ENCODE assay signal across 9 cellular contexts in the genomic region with DNA sequence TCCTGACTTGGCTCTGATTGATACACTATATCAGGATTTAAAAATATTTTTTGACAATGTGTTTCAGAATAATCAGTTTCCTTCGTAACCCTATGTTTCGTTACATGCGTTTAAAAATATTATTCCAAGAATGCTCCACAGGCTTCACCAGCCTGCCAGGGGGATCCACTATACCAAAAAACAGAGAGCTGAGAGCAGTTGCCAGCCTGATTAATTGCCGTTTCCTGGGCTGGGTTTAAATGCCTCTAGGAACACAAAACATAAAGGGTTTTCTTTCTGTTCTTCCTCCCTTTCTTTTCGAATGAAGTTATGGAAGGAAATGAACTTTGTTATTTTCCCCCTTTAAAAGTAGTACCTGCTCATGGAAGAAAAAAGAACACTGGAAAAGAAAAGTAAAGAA. TPM values are rescaled to one million over a fixed set of nuclear protein-coding genes. Genes with fewer than 3 reads are reported as not detected.
DNase-seq lines count a peak whose midpoint lies in the region; ATAC-seq and TF ChIP-seq lines count a peak whose summit lies in the region.
"Had no signal": no experiment of that assay in that cellular context is flagged by ENCODE, and none has a peak within 500 bp of the region (broad histone marks: within the 10 kb centered on the region; RNA-seq: fewer than 3 reads in every experiment).

No MANE protein-coding gene starts in this region.

- H3K9me3 ChIP-seq in left ventricle myocardium inferior (replicated peaks) (no peaks in the 10 kb centered on the region), mononuclear cell (ENCODE audit: low read depth, low read length) (no peaks in the 10 kb centered on the region)

- DNase-seq in left ventricle myocardium inferior (no peak), cardiac septum (ENCODE audit: low spot score) (no peak), MCF 10A (ENCODE audit: unreplicated experiment) (no peak), NCI-H1105 (lab: John Stamatoyannopoulos, UW) (no peak)
- no peak for DNase-seq in stimulated activated naive CD4-positive, alpha-beta T cell treated with Interleukin-2 at 50 U/mL for 16 hours (lab: John Stamatoyannopoulos, UW)
- DNase-seq: NCI-H1694 had no signal

- no peaks in the 10 kb centered on the region for H3K27me3 Mint-ChIP-seq in MCF 10A (ENCODE audit: insufficient read depth, unreplicated experiment)

- H3K27ac ChIP-seq in left ventricle myocardium inferior (replicated peaks) (peak overlapping the region; percentile 83), urinary bladder (ENCODE audit: low read depth) (peak overlapping the region; percentile 48)

- CTCF ChIA-PET in MCF 10A (lab: Yijun Ruan, JAX) = interaction anchor here (0.6 to 8.5 kb wide), 4 partner anchors 14 to 99 kb away, joined by 3 to 206 read pairs (median 4); no protein-coding TSS in a partner anchor

- H3K36me3 ChIP-seq in left ventricle myocardium inferior = no peaks in the 10 kb centered on the region
- no peaks in the 10 kb centered on the region for H3K36me3 ChIP-seq in urinary bladder (ENCODE audit: insufficient read depth)

- TF ChIP-seq CTCF in left ventricle myocardium inferior (IDR thresholded peaks at IDR 0.05; ENCODE audit: borderline replicate concordance) (no peak), MCF 10A (IDR thresholded peaks at IDR 0.05; ENCODE audit: unreplicated experiment) (no peak)

- H3K9me3 Mint-ChIP-seq in MCF 10A (ENCODE audit: unreplicated experiment) = no peaks in the 10 kb centered on the region

- H3K4me1 Mint-ChIP-seq in MCF 10A (ENCODE audit: insufficient read depth, unreplicated experiment) = peaks cover 14% of the 10 kb centered on the region

- POLR2A ChIA-PET in MCF 10A (lab: Yijun Ruan, JAX) = interaction anchor here (0.8 to 8.6 kb wide), 5 partner anchors 10 to 70 kb away, joined by 3 to 150 read pairs (median 8); no protein-coding TSS in a partner anchor

- no peak for ATAC-seq in GM21529 (IDR thresholded peaks at IDR 0.05; ENCODE audit: unreplicated experiment)

- intact Hi-C loops in left ventricle myocardium inferior (cut with micrococcal nuclease) (no loop called here), cardiac septum (cut with DNase I) (loop anchor here (2.0 kb wide), 1 partner anchor 15 kb away; no protein-coding TSS in a partner anchor), MCF 10A (cut with micrococcal nuclease) (no loop called here)

- H3K36me3 Mint-ChIP-seq in MCF 10A (ENCODE audit: insufficient read depth, unreplicated experiment) = no peaks in the 10 kb centered on the region

- H3K4me3 ChIP-seq in left ventricle myocardium inferior (peak overlapping the region; percentile 51), mononuclear cell (ENCODE audit: low read length) (peak overlapping the region; percentile 39), urinary bladder (ENCODE audit: low read depth, low read length) (no peak overlapping the region)

- H3K27me3 ChIP-seq in left ventricle myocardium inferior (ENCODE audit: low read depth) (no peaks in the 10 kb centered on the region), mononuclear cell (ENCODE audit: insufficient read depth, low read length) (no peaks in the 10 kb centered on the region)

- H3K27ac Mint-ChIP-seq in MCF 10A (ENCODE audit: low read depth, unreplicated experiment) = peak overlapping the region; percentile 96

- WGBS in urinary bladder = 65% methylated on average over 5 of the region's 5 CpGs

- H3K4me1 ChIP-seq in left ventricle myocardium inferior = peaks cover 85% of the 10 kb centered on the region
- H3K4me1 ChIP-seq in mononuclear cell (ENCODE audit: insufficient read depth, low read length) = peaks cover 77% of the 10 kb centered on the region
- no peaks in the 10 kb centered on the region for H3K4me1 ChIP-seq in urinary bladder (ENCODE audit: insufficient read depth)

- peak overlapping the region; percentile 58 for H3K4me3 Mint-ChIP-seq in MCF 10A (ENCODE audit: unreplicated experiment)

- TSS peak; percentile 52 for BruUV-seq in MCF 10A (replicated peaks; lab: Mats Ljungman, UMichigan)

RNA-seq across cellular contexts. Expression of gene LRRFIP1, which starts 47.9 kb away (rescaled TPM):
- total RNA-seq in left ventricle myocardium inferior (97.1 TPM), cardiac septum (157 TPM), MCF 10A (2022) (197 and 201 TPM in 2 replicates), mononuclear cell (128 TPM), urinary bladder (77.5 TPM)
- 120 TPM for polyA plus RNA-seq in urinary bladder
